Comparison of ENCODE assay signal across 1 cellular context in the genomic region with DNA sequence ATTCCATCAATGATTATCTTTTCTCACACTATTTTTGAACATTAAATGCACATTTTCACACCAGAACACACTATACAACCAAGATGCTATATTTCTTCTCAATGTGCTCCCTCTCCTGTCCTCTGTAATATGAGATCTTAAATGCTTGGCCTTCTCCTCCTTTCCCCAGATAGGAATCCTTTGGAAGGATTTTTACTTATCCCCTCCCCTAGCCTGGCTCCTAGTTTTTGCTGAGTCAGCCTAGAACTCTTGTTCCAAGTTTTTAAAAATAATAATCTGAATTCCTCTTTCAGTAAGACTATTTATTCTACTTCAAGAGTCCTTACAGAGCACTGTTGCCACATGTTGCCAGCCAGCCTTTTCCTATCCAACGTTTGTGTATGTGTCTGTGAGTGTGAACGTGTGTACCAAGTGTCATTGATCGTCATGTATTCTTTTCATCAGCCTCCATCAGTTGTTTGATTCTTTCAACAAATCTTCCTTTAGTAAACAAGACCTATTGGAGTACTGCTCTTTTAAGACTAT.
TF ChIP-seq lines count a peak whose summit lies in the region.

No MANE protein-coding gene starts in this region.

TF ChIP-seq in WTC11, 78 proteins besides CTCF, POLR2A, EP300 and RAD21 (continued from another document):
- TF ChIP-seq, protein P1, sequence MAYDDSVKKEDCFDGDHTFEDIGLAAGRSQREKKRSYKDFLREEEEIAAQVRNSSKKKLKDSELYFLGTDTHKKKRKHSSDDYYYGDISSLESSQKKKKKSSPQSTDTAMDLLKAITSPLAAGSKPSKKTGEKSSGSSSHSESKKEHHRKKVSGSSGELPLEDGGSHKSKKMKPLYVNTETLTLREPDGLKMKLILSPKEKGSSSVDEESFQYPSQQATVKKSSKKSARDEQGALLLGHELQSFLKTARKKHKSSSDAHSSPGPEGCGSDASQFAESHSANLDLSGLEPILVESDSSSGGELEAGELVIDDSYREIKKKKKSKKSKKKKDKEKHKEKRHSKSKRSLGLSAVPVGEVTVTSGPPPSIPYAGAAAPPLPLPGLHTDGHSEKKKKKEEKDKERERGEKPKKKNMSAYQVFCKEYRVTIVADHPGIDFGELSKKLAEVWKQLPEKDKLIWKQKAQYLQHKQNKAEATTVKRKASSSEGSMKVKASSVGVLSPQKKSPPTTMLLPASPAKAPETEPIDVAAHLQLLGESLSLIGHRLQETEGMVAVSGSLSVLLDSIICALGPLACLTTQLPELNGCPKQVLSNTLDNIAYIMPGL (CRISPR knock-in tag; IDR thresholded peaks at IDR 0.05), result no peak
- TF ChIP-seq, protein P2, sequence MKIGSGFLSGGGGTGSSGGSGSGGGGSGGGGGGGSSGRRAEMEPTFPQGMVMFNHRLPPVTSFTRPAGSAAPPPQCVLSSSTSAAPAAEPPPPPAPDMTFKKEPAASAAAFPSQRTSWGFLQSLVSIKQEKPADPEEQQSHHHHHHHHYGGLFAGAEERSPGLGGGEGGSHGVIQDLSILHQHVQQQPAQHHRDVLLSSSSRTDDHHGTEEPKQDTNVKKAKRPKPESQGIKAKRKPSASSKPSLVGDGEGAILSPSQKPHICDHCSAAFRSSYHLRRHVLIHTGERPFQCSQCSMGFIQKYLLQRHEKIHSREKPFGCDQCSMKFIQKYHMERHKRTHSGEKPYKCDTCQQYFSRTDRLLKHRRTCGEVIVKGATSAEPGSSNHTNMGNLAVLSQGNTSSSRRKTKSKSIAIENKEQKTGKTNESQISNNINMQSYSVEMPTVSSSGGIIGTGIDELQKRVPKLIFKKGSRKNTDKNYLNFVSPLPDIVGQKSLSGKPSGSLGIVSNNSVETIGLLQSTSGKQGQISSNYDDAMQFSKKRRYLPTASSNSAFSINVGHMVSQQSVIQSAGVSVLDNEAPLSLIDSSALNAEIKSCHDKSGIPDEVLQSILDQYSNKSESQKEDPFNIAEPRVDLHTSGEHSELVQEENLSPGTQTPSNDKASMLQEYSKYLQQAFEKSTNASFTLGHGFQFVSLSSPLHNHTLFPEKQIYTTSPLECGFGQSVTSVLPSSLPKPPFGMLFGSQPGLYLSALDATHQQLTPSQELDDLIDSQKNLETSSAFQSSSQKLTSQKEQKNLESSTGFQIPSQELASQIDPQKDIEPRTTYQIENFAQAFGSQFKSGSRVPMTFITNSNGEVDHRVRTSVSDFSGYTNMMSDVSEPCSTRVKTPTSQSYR (CRISPR knock-in tag; IDR thresholded peaks at IDR 0.05), result no peak
- TF ChIP-seq, protein P3, sequence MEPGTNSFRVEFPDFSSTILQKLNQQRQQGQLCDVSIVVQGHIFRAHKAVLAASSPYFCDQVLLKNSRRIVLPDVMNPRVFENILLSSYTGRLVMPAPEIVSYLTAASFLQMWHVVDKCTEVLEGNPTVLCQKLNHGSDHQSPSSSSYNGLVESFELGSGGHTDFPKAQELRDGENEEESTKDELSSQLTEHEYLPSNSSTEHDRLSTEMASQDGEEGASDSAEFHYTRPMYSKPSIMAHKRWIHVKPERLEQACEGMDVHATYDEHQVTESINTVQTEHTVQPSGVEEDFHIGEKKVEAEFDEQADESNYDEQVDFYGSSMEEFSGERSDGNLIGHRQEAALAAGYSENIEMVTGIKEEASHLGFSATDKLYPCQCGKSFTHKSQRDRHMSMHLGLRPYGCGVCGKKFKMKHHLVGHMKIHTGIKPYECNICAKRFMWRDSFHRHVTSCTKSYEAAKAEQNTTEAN (CRISPR knock-in tag; IDR thresholded peaks at IDR 0.05), result no peak
- TF ChIP-seq ZNF121 (CRISPR knock-in tag; IDR thresholded peaks at IDR 0.05) (no peak), JUN (CRISPR knock-in tag; IDR thresholded peaks at IDR 0.05) (no peak), NFATC4 (CRISPR knock-in tag; IDR thresholded peaks at IDR 0.05) (no peak), ESRRA (CRISPR knock-in tag; IDR thresholded peaks at IDR 0.05; ENCODE audit: borderline replicate concordance) (no peak), EMX1 (CRISPR knock-in tag; IDR thresholded peaks at IDR 0.05) (no peak), MYBL2 (CRISPR knock-in tag; IDR thresholded peaks at IDR 0.05) (no peak)
- TF ChIP-seq, protein P4, sequence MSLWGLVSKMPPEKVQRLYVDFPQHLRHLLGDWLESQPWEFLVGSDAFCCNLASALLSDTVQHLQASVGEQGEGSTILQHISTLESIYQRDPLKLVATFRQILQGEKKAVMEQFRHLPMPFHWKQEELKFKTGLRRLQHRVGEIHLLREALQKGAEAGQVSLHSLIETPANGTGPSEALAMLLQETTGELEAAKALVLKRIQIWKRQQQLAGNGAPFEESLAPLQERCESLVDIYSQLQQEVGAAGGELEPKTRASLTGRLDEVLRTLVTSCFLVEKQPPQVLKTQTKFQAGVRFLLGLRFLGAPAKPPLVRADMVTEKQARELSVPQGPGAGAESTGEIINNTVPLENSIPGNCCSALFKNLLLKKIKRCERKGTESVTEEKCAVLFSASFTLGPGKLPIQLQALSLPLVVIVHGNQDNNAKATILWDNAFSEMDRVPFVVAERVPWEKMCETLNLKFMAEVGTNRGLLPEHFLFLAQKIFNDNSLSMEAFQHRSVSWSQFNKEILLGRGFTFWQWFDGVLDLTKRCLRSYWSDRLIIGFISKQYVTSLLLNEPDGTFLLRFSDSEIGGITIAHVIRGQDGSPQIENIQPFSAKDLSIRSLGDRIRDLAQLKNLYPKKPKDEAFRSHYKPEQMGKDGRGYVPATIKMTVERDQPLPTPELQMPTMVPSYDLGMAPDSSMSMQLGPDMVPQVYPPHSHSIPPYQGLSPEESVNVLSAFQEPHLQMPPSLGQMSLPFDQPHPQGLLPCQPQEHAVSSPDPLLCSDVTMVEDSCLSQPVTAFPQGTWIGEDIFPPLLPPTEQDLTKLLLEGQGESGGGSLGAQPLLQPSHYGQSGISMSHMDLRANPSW (CRISPR knock-in tag; conservative IDR thresholded peaks at IDR 0.05; ENCODE audit: low read depth), result no peak
- TF ChIP-seq, protein P5, sequence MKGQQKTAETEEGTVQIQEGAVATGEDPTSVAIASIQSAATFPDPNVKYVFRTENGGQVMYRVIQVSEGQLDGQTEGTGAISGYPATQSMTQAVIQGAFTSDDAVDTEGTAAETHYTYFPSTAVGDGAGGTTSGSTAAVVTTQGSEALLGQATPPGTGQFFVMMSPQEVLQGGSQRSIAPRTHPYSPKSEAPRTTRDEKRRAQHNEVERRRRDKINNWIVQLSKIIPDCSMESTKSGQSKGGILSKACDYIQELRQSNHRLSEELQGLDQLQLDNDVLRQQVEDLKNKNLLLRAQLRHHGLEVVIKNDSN (CRISPR knock-in tag; IDR thresholded peaks at IDR 0.05), result no peak
- TF ChIP-seq, protein P6, sequence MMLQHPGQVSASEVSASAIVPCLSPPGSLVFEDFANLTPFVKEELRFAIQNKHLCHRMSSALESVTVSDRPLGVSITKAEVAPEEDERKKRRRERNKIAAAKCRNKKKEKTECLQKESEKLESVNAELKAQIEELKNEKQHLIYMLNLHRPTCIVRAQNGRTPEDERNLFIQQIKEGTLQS (CRISPR knock-in tag; conservative IDR thresholded peaks at IDR 0.05), result no peak
- TF ChIP-seq, protein P7, sequence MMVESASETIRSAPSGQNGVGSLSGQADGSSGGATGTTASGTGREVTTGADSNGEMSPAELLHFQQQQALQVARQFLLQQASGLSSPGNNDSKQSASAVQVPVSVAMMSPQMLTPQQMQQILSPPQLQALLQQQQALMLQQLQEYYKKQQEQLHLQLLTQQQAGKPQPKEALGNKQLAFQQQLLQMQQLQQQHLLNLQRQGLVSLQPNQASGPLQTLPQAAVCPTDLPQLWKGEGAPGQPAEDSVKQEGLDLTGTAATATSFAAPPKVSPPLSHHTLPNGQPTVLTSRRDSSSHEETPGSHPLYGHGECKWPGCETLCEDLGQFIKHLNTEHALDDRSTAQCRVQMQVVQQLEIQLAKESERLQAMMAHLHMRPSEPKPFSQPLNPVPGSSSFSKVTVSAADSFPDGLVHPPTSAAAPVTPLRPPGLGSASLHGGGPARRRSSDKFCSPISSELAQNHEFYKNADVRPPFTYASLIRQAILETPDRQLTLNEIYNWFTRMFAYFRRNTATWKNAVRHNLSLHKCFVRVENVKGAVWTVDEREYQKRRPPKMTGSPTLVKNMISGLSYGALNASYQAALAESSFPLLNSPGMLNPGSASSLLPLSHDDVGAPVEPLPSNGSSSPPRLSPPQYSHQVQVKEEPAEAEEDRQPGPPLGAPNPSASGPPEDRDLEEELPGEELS (CRISPR knock-in tag; IDR thresholded peaks at IDR 0.05), result no peak
- TF ChIP-seq, protein P8, sequence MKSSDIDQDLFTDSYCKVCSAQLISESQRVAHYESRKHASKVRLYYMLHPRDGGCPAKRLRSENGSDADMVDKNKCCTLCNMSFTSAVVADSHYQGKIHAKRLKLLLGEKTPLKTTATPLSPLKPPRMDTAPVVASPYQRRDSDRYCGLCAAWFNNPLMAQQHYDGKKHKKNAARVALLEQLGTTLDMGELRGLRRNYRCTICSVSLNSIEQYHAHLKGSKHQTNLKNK (CRISPR knock-in tag; IDR thresholded peaks at IDR 0.05), result no peak
